Comparison of ENCODE assay signal across 30 cellular contexts in genomic region chr19:18221815-18222725, GRCh38. TPM values are rescaled to one million over a fixed set of nuclear protein-coding genes. Genes with fewer than 3 reads are reported as not detected.
"Had no signal": no experiment of that assay in that cellular context is flagged by ENCODE, and none has a peak within 500 bp of the region (broad histone marks: within the 10 kb centered on the region; RNA-seq: fewer than 3 reads in every experiment).

No MANE protein-coding gene starts in this region.

- H3K27ac ChIP-seq: epithelial cell of prostate, esophagus muscularis mucosa, gastroesophageal sphincter, left ventricle myocardium inferior, lower lobe of right lung, neural progenitor cell, parathyroid adenoma, psoas muscle, spleen, thoracic aorta, transverse colon had no signal

- H3K9me3 Mint-ChIP-seq: dendritic cell treated with granulocyte-macrophage colony-stimulating factor and Interleukin-4, amounts not matched to agents 40 ng/mL and 50 ng/mL, for 4 days; effector memory CD8-positive, alpha-beta T cell; memory B cell; natural killer cell treated with Interleukin-12 subunit alpha and Interleukin-12 subunit beta and Interleukin-15 and Interleukin-18, amount 100 ng/mL, for 72 hours; neural progenitor cell; stimulated activated naive B cell treated with anti-CD40 and anti-IgM and Interleukin-4, amounts not matched to agents 10 μg/mL and 1 μg/mL and 100 μg/mL, for 72 hours; stimulated activated naive CD8-positive, alpha-beta T cell treated with anti-CD3 and anti-CD28 coated beads, Interleukin-15, amount 100 ng/mL, for 72 hours had no signal

- H3K4me3 ChIP-seq: esophagus muscularis mucosa, gastroesophageal sphincter, left ventricle myocardium inferior, lower lobe of right lung, neural progenitor cell, psoas muscle, spleen, thoracic aorta, transverse colon had no signal

- ATAC-seq: effector memory CD8-positive, alpha-beta T cell; gastroesophageal sphincter; left cardiac atrium; lower lobe of right lung; natural killer cell treated with Interleukin-12 subunit alpha and Interleukin-12 subunit beta and Interleukin-15 and Interleukin-18, amount 100 ng/mL, for 72 hours; psoas muscle; sciatic nerve; stimulated activated naive B cell treated with anti-CD40 and anti-IgM and Interleukin-4, amounts not matched to agents 10 μg/mL and 1 μg/mL and 100 μg/mL, for 72 hours; stimulated activated naive CD8-positive, alpha-beta T cell treated with anti-CD3 and anti-CD28 coated beads, Interleukin-15, amount 100 ng/mL, for 72 hours had no signal

- H2AFZ ChIP-seq: neural progenitor cell, parathyroid adenoma had no signal

- H3K27ac Mint-ChIP-seq: dendritic cell treated with granulocyte-macrophage colony-stimulating factor and Interleukin-4, amounts not matched to agents 40 ng/mL and 50 ng/mL, for 4 days; effector memory CD8-positive, alpha-beta T cell; immature natural killer cell; memory B cell; natural killer cell treated with Interleukin-12 subunit alpha and Interleukin-12 subunit beta and Interleukin-15 and Interleukin-18, amount 100 ng/mL, for 72 hours; neural progenitor cell; stimulated activated naive B cell treated with anti-CD40 and anti-IgM and Interleukin-4, amounts not matched to agents 10 μg/mL and 1 μg/mL and 100 μg/mL, for 72 hours; stimulated activated naive CD8-positive, alpha-beta T cell treated with anti-CD3 and anti-CD28 coated beads, Interleukin-15, amount 100 ng/mL, for 72 hours had no signal

- H3K9ac ChIP-seq: neural progenitor cell, parathyroid adenoma had no signal

- H3K4me3 Mint-ChIP-seq: dendritic cell treated with granulocyte-macrophage colony-stimulating factor and Interleukin-4, amounts not matched to agents 40 ng/mL and 50 ng/mL, for 4 days; effector memory CD8-positive, alpha-beta T cell; memory B cell; natural killer cell treated with Interleukin-12 subunit alpha and Interleukin-12 subunit beta and Interleukin-15 and Interleukin-18, amount 100 ng/mL, for 72 hours; neural progenitor cell; stimulated activated naive B cell treated with anti-CD40 and anti-IgM and Interleukin-4, amounts not matched to agents 10 μg/mL and 1 μg/mL and 100 μg/mL, for 72 hours had no signal

- H3K36me3 Mint-ChIP-seq: immature natural killer cell; memory B cell; natural killer cell treated with Interleukin-12 subunit alpha and Interleukin-12 subunit beta and Interleukin-15 and Interleukin-18, amount 100 ng/mL, for 72 hours; neural progenitor cell had no signal

- H3K36me3 ChIP-seq: esophagus muscularis mucosa, gastroesophageal sphincter, left ventricle myocardium inferior, lower lobe of right lung, neural progenitor cell, spleen, thoracic aorta, transverse colon had no signal

- DNase-seq: effector memory CD8-positive, alpha-beta T cell; foreskin fibroblast; glutamatergic neuron; immature natural killer cell; kidney; left cardiac atrium; left ventricle myocardium inferior; lower lobe of right lung; midbrain; occipital lobe; psoas muscle; retina; spleen; stimulated activated CD4-positive, alpha-beta T cell treated with anti-CD3 and anti-CD28 coated beads, Interleukin-15, amount 100 ng/mL, for 24 hours; stimulated activated CD4-positive, alpha-beta T cell treated with anti-CD3 and anti-CD28 coated beads, Interleukin-1b, Interleukin-23, amount 100 ng/mL, for 48 hours; stimulated activated CD4-positive, alpha-beta T cell treated with anti-CD3 and anti-CD28 coated beads, Interleukin-4, amount 100 ng/mL, for 4 hours; stimulated activated naive B cell treated with anti-CD40 and anti-IgM and Interleukin-4, amounts not matched to agents 10 μg/mL and 1 μg/mL and 100 μg/mL, for 72 hours; stimulated activated naive CD8-positive, alpha-beta T cell treated with anti-CD3 and anti-CD28 coated beads, Interleukin-15, amount 100 ng/mL, for 72 hours; transverse colon had no signal

- H3K9me3 ChIP-seq: esophagus muscularis mucosa, gastroesophageal sphincter, left ventricle myocardium inferior, lower lobe of right lung, psoas muscle, spleen, thoracic aorta, transverse colon had no signal

- H3K79me2 ChIP-seq: parathyroid adenoma had no signal

- FAIRE-seq: kidney had no signal

RNA-seq across cellular contexts. Expression of gene PDE4C, which starts 4.2 kb away (rescaled TPM):
- total RNA-seq: subcutaneous adipose tissue had no signal
- polyA plus RNA-seq: immature natural killer cell had no signal
